Comparison of ENCODE assay signal across 8 cellular contexts in genomic region chr12:57280234-57281062, GRCh38.
DNase-seq lines count a peak whose midpoint lies in the region; ATAC-seq and TF ChIP-seq lines count a peak whose summit lies in the region.

No MANE protein-coding gene starts in this region.

- TF ChIP-seq CTCF in foreskin fibroblast (IDR thresholded peaks at IDR 0.05; ENCODE audit: low read depth, low read length), result no peak

- no peaks in the 10 kb centered on the region for H3K9me3 Mint-ChIP-seq in activated T-cell treated with anti-CD3 and anti-CD28 coated beads, Interleukin-2, amount 50 U/mL, for 24 hours

- H3K4me3 ChIP-seq in foreskin fibroblast (ENCODE audit: low read depth in 1 of 2, low read length in 2 of 2), result no peak overlapping the region

- peak; percentile 15 to 45 for DNase-seq in NOMO-1 (lab: John Stamatoyannopoulos, UW; ENCODE audit: unreplicated experiment in 2 of 2)
- no peak for DNase-seq in NOMO-1 treated with dmso at 0.1 percent for 144 hours (lab: John Stamatoyannopoulos, UW; ENCODE audit: unreplicated experiment)
- DNase-seq in NCI-H510A treated with DMSO at 0.1 percent for 48 hours (lab: John Stamatoyannopoulos, UW), result peak; percentile 56
- peak; percentile 77 for DNase-seq in activated T-cell treated with anti-CD3 and anti-CD28 coated beads, Interleukin-2, amount 50 U/mL, for 24 hours
- DNase-seq in foreskin fibroblast, result peak; percentile 95
- DNase-seq in smooth muscle cell of the brain vasculature (ENCODE audit: low read depth, low spot score), result peak; percentile 44
- no peak for DNase-seq in NCI-H1105 (lab: John Stamatoyannopoulos, UW)

- no peaks in the 10 kb centered on the region for H3K27me3 Mint-ChIP-seq in activated T-cell treated with anti-CD3 and anti-CD28 coated beads, Interleukin-2, amount 50 U/mL, for 24 hours

- peak; percentile 97 for ATAC-seq in HG02852 (IDR thresholded peaks at IDR 0.05; ENCODE audit: unreplicated experiment)

- H3K4me1 Mint-ChIP-seq in activated T-cell treated with anti-CD3 and anti-CD28 coated beads, Interleukin-2, amount 50 U/mL, for 24 hours (ENCODE audit: low read depth), result peaks cover 25% of the 10 kb centered on the region

- peak overlapping the region; percentile 98 for H3K27ac Mint-ChIP-seq in activated T-cell treated with anti-CD3 and anti-CD28 coated beads, Interleukin-2, amount 50 U/mL, for 24 hours

- H3K4me3 Mint-ChIP-seq in activated T-cell treated with anti-CD3 and anti-CD28 coated beads, Interleukin-2, amount 50 U/mL, for 24 hours, result peak overlapping the region; percentile 72

- peaks cover 82% of the 10 kb centered on the region for H3K36me3 Mint-ChIP-seq in activated T-cell treated with anti-CD3 and anti-CD28 coated beads, Interleukin-2, amount 50 U/mL, for 24 hours (ENCODE audit: low read depth)

Comparison
In these comparisons a context has a peak if more than half of its experiments do, and no peak if none do; other contexts are left out.
1. DNase-seq: peak in NOMO-1 (2 of 2), NCI-H510A treated with DMSO at 0.1 percent for 48 hours (single experiment), activated T-cell treated with anti-CD3 and anti-CD28 coated beads, Interleukin-2, amount 50 U/mL, for 24 hours (single experiment), foreskin fibroblast (2 of 2) and smooth muscle cell of the brain vasculature (single experiment); none in NOMO-1 treated with dmso at 0.1 percent for 144 hours (single experiment) and NCI-H1105 (single experiment).